Comparison of ENCODE assay signal across 1 cellular context in the genomic region with DNA sequence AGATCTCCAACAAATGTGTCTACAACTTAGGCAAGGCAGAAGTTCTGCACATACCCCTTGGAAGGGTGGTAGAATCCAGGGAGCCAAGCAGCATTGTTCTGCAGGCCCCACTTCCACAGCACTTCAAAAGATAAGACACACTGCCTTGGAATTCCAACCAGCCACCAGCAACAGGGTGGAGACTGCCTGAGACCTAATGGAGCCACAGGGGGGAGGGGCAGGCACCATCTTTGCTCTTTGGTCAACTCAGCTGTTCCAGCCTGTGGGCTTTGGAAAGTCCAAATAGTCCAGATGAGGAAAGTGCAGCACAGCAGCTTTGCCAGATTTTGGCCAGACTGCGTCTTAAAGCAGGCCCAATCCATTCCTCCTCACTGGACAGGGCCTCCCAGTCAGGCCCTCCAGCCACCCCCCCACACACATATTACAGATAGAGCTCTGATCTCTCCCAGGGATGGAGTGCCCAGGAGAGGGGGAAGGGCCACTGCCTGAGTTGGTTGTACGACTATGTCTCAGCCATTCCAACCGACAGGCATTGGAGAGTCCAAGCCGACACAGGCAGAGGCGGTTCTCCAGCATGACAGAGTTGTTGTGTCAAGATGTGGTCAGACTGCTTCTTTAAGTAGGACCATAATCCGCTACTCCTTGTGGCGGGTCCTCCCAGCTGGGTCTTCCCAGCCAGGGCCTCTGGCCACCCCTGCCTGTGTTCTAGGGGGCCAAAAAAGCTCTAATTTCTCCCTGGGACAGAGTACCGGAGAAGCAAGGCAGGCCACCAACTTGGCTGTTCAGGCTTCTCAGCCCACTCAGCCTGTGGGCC.
TF ChIP-seq lines count a peak whose summit lies in the region.

No MANE protein-coding gene starts in this region.

TF ChIP-seq in IMR-90, 13 proteins besides CTCF, POLR2A, EP300 and RAD21 (continued from another document):
- TF ChIP-seq, protein P1, sequence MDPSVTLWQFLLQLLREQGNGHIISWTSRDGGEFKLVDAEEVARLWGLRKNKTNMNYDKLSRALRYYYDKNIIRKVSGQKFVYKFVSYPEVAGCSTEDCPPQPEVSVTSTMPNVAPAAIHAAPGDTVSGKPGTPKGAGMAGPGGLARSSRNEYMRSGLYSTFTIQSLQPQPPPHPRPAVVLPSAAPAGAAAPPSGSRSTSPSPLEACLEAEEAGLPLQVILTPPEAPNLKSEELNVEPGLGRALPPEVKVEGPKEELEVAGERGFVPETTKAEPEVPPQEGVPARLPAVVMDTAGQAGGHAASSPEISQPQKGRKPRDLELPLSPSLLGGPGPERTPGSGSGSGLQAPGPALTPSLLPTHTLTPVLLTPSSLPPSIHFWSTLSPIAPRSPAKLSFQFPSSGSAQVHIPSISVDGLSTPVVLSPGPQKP (IDR thresholded peaks at IDR 0.05; ENCODE audit: borderline replicate concordance, low read depth, low read length), result no peak
- TF ChIP-seq BHLHE40 (IDR thresholded peaks at IDR 0.05; ENCODE audit: low read depth, low read length) (no peak), MAFK (IDR thresholded peaks at IDR 0.05; ENCODE audit: low read depth, low read length) (no peak), RFX5 (IDR thresholded peaks at IDR 0.05; ENCODE audit: low read depth, low read length) (no peak), MAZ (IDR thresholded peaks at IDR 0.05; ENCODE audit: borderline replicate concordance, low read depth, low read length) (no peak), SMC3 (IDR thresholded peaks at IDR 0.05; ENCODE audit: low read depth, low read length) (no peak), NFE2L2 (IDR thresholded peaks at IDR 0.05; ENCODE audit: low read depth, low read length) (no peak), CEBPB (IDR thresholded peaks at IDR 0.05; ENCODE audit: low read depth, low read length) (no peak), MXI1 (IDR thresholded peaks at IDR 0.05; ENCODE audit: borderline replicate concordance, low read depth, low read length) (no peak), RCOR1 (IDR thresholded peaks at IDR 0.05; ENCODE audit: insufficient replicate concordance, low read length) (no peak), FOS (IDR thresholded peaks at IDR 0.05; ENCODE audit: low read depth, low read length) (no peak)
- TF ChIP-seq, protein P2, sequence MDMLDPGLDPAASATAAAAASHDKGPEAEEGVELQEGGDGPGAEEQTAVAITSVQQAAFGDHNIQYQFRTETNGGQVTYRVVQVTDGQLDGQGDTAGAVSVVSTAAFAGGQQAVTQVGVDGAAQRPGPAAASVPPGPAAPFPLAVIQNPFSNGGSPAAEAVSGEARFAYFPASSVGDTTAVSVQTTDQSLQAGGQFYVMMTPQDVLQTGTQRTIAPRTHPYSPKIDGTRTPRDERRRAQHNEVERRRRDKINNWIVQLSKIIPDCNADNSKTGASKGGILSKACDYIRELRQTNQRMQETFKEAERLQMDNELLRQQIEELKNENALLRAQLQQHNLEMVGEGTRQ (IDR thresholded peaks at IDR 0.05; ENCODE audit: low read depth, low read length), result no peak
TF ChIP-seq in IMR-90: peak in this region for 0.
